1 cellular context compared by ENCODE assay signal in genomic region chr14:77097689-77098469, GRCh38.
A peak's percentile ranks its signal among the peaks of the same experiment; 100 is the strongest.
TF ChIP-seq lines count a peak whose summit lies in the region.

Gene CIPC (plus strand): TSS chr14:77098258. CDS start chr14:77105709, 7,451 bp downstream.

TF ChIP-seq in GM12878, 131 proteins besides CTCF, POLR2A, EP300 and RAD21 (continued from another document and continues in another):
- TF ChIP-seq EGR1 (IDR thresholded peaks at IDR 0.05; ENCODE audit: borderline replicate concordance in 1 of 2, low read depth in 2 of 2, low read length in 2 of 2) (peak in 1 of 2 experiments; percentile 97; a peak in 2 of 3 replicates), CBX3 (IDR thresholded peaks at IDR 0.05; ENCODE audit: borderline replicate concordance, low read depth) (no peak), LARP7 (IDR thresholded peaks at IDR 0.05) (peak; percentile 97), RELA (IDR thresholded peaks at IDR 0.05; ENCODE audit: borderline replicate concordance, partially characterized antibody) (peak; percentile 52), ZNF622 (IDR thresholded peaks at IDR 0.05) (no peak), RCOR1 (conservative IDR thresholded peaks at IDR 0.05; ENCODE audit: low read depth, low read length) (peak; percentile 29; the same call in 1 of the 2 replicates), IRF3 (IDR thresholded peaks at IDR 0.05) (0 out of 2 replicates have a peak, but pooled peaks have one; percentile 10), KAT2A (conservative IDR thresholded peaks at IDR 0.05; ENCODE audit: control insufficient read depth, low read depth, low read length) (no peak), ASH2L (IDR thresholded peaks at IDR 0.05; ENCODE audit: borderline replicate concordance, low read depth) (0 out of 2 replicates have a peak, but pooled peaks have one; percentile 68), IKZF2 (IDR thresholded peaks at IDR 0.05) (no peak; a peak in 1 of 4 replicates), ETV6 (conservative IDR thresholded peaks at IDR 0.05 in 1 of 2, IDR thresholded peaks at IDR 0.05 in 1 of 2; ENCODE audit: borderline replicate concordance in 1 of 2, low read depth in 1 of 2) (peak in 1 of 2 experiments; percentile 40; a peak in 1 of 4 replicates), SMC3 (IDR thresholded peaks at IDR 0.05; ENCODE audit: borderline replicate concordance, low read length) (no peak; the same call in 1 of the 2 replicates), RFX5 (IDR thresholded peaks at IDR 0.05; ENCODE audit: low read depth, low read length) (peak; percentile 25; the same call in 1 of the 2 replicates), SUPT20H (IDR thresholded peaks at IDR 0.05; ENCODE audit: borderline replicate concordance, control insufficient read depth, low read depth, low read length) (no peak), KLF5 (IDR thresholded peaks at IDR 0.05; ENCODE audit: partially characterized antibody) (peak; percentile 47), ZBED1 (IDR thresholded peaks at IDR 0.05; ENCODE audit: borderline replicate concordance) (no peak), MYC (IDR thresholded peaks at IDR 0.05; ENCODE audit: insufficient read depth, insufficient read length, insufficient replicate concordance, low read length, severe bottlenecking) (peak; percentile 11), MTA3 (IDR thresholded peaks at IDR 0.05; ENCODE audit: borderline replicate concordance, low read length) (no peak), RB1 (IDR thresholded peaks at IDR 0.05; ENCODE audit: borderline replicate concordance) (peak; percentile 63; the same call in 1 of the 2 replicates), EZH2 (IDR thresholded peaks at IDR 0.05; ENCODE audit: borderline replicate concordance, control insufficient read depth, low read depth, low read length) (no peak), ZBTB4 (CRISPR knock-in tag; IDR thresholded peaks at IDR 0.05) (no peak), CBX5 (IDR thresholded peaks at IDR 0.05; ENCODE audit: low read depth) (no peak), BACH1 (IDR thresholded peaks at IDR 0.05; ENCODE audit: borderline replicate concordance) (peak; percentile 94), REST (IDR thresholded peaks at IDR 0.05; ENCODE audit: low read depth, low read length) (no peak), MLLT1 (IDR thresholded peaks at IDR 0.05) (peak; percentile 76; the same call in 1 of the 2 replicates), BMI1 (IDR thresholded peaks at IDR 0.05; ENCODE audit: borderline replicate concordance) (peak; percentile 96), ATF2 (IDR thresholded peaks at IDR 0.05; ENCODE audit: low read length) (no peak), SREBF1 (IDR thresholded peaks at IDR 0.05; ENCODE audit: low read length) (no peak; the same call in 1 of the 2 replicates), PAX8 (IDR thresholded peaks at IDR 0.05) (no peak), JUNB (IDR thresholded peaks at IDR 0.05) (no peak), ZNF687 (IDR thresholded peaks at IDR 0.05) (peak; percentile 97), ZNF207 (IDR thresholded peaks at IDR 0.05; ENCODE audit: borderline replicate concordance) (peak; percentile 66)
- TF ChIP-seq, protein P1, sequence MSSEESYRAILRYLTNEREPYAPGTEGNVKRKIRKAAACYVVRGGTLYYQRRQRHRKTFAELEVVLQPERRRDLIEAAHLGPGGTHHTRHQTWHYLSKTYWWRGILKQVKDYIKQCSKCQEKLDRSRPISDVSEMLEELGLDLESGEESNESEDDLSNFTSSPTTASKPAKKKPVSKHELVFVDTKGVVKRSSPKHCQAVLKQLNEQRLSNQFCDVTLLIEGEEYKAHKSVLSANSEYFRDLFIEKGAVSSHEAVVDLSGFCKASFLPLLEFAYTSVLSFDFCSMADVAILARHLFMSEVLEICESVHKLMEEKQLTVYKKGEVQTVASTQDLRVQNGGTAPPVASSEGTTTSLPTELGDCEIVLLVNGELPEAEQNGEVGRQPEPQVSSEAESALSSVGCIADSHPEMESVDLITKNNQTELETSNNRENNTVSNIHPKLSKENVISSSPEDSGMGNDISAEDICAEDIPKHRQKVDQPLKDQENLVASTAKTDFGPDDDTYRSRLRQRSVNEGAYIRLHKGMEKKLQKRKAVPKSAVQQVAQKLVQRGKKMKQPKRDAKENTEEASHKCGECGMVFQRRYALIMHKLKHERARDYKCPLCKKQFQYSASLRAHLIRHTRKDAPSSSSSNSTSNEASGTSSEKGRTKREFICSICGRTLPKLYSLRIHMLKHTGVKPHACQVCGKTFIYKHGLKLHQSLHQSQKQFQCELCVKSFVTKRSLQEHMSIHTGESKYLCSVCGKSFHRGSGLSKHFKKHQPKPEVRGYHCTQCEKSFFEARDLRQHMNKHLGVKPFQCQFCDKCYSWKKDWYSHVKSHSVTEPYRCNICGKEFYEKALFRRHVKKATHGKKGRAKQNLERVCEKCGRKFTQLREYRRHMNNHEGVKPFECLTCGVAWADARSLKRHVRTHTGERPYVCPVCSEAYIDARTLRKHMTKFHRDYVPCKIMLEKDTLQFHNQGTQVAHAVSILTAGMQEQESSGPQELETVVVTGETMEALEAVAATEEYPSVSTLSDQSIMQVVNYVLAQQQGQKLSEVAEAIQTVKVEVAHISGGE (CRISPR knock-in tag; IDR thresholded peaks at IDR 0.05), result no peak
- TF ChIP-seq, protein P2, sequence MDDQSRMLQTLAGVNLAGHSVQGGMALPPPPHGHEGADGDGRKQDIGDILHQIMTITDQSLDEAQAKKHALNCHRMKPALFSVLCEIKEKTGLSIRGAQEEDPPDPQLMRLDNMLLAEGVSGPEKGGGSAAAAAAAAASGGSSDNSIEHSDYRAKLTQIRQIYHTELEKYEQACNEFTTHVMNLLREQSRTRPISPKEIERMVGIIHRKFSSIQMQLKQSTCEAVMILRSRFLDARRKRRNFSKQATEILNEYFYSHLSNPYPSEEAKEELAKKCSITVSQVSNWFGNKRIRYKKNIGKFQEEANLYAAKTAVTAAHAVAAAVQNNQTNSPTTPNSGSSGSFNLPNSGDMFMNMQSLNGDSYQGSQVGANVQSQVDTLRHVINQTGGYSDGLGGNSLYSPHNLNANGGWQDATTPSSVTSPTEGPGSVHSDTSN (IDR thresholded peaks at IDR 0.05; ENCODE audit: insufficient replicate concordance, low read depth, low read length), result no peak
- TF ChIP-seq, protein P3, sequence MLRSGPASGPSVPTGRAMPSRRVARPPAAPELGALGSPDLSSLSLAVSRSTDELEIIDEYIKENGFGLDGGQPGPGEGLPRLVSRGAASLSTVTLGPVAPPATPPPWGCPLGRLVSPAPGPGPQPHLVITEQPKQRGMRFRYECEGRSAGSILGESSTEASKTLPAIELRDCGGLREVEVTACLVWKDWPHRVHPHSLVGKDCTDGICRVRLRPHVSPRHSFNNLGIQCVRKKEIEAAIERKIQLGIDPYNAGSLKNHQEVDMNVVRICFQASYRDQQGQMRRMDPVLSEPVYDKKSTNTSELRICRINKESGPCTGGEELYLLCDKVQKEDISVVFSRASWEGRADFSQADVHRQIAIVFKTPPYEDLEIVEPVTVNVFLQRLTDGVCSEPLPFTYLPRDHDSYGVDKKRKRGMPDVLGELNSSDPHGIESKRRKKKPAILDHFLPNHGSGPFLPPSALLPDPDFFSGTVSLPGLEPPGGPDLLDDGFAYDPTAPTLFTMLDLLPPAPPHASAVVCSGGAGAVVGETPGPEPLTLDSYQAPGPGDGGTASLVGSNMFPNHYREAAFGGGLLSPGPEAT (IDR thresholded peaks at IDR 0.05; ENCODE audit: low read depth), result peak; percentile 48; the same call in 1 of the 2 replicates
